Comparison of ENCODE assay signal across 1 cellular context in the genomic region with DNA sequence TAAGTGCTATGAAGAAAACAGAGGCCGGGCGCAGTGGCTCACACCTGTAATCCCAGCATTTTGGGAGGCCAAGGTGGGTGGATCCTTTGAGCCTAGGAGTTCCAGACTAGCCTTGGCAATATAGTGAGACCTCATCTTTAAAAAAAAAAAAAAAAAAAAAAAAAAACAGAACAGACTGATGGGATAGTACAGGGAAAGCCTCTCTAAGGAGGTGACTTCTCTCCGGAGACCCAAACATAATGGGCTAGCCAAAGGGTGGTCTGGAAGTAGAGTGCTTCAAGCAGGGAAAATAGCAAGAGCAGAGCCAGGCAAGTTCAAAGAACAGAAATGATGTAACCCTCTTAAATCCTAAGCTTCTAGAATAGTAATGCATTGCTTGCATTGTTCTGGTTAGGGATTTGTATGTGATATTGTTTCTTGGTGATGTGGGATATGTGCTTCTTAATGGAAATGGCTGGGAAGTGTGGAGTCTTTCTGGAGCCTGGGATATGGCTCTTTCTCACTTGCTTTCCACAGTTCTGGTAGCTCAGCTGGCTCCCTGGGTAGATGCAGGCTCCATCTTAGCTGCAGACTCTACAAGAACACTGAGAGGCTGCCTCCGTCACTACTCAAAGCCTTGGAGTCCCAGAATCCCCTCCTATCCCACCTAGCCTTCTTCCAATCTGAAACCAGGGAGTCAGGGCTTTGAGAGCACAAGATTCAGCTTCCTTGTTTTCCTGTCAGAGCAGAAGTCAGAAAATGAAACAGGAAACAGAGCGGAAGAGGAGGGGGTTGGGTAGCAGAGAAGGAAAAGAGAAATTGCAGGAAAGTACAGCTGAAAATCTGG.
TF ChIP-seq lines count a peak whose summit lies in the region.

No MANE protein-coding gene starts in this region.

TF ChIP-seq in IMR-90, 13 proteins besides CTCF, POLR2A, EP300 and RAD21:
- TF ChIP-seq CEBPB (IDR thresholded peaks at IDR 0.05; ENCODE audit: low read depth, low read length) (peak; percentile 38; the same call in 1 of the 2 replicates), MAFK (IDR thresholded peaks at IDR 0.05; ENCODE audit: low read depth, low read length) (no peak)
